Comparison of ENCODE assay signal across 8 cellular contexts in genomic region chr1:24704411-24705259, GRCh38. TPM values are rescaled to one million over a fixed set of nuclear protein-coding genes. Genes with fewer than 3 reads are reported as not detected.
DNase-seq lines count a peak whose midpoint lies in the region; ATAC-seq, FAIRE-seq and TF ChIP-seq lines count a peak whose summit lies in the region.

No MANE protein-coding gene starts in this region.

- TF ChIP-seq CTCF in nephron (IDR thresholded peaks at IDR 0.05; ENCODE audit: unreplicated experiment in 3 of 3) (no peak), kidney (IDR thresholded peaks at IDR 0.05; ENCODE audit: borderline replicate concordance, extremely low read depth, insufficient read depth) (no peak)

- H3K27me3 ChIP-seq in ectodermal cell (ENCODE audit: control insufficient read depth, insufficient read depth, low read length, poor library complexity, severe bottlenecking) (no peaks in the 10 kb centered on the region), small intestine (ENCODE audit: control insufficient read depth in 2 of 2, insufficient read depth in 2 of 2, low read length in 2 of 2) (no peaks in the 10 kb centered on the region)

- 54 to 61% methylated on average over 13 to 16 of the region's 16 CpGs for WGBS in ectodermal cell, 2 experiments
- 70 to 87% (median 74%) methylated on average over 16 of the region's 16 CpGs for whole genome bisulfite sequencing in small intestine, 3 donors

- H3K4me3 Mint-ChIP-seq in nephron = peak overlapping the region in 1 of 3 experiments; percentile 68

- no peak overlapping the region for H3K9ac ChIP-seq in kidney (ENCODE audit: low read length in 2 of 2)

- H3K27ac Mint-ChIP-seq in nephron = peak overlapping the region; percentile 41 to 89 (median 67)

- DNase-seq in DMS79 (lab: John Stamatoyannopoulos, UW) = peak; percentile 68
- peak; percentile 59 for DNase-seq in NCI-H2196 (lab: John Stamatoyannopoulos, UW; ENCODE audit: unreplicated experiment)
- no peak for DNase-seq in kidney
- DNase-seq in small intestine = no peak

- H3K4me3 ChIP-seq in ectodermal cell (ENCODE audit: insufficient read depth, low read depth, low read length) = no peak overlapping the region
- no peak overlapping the region for H3K4me3 ChIP-seq in kidney (ENCODE audit: low read length in 2 of 2)
- no peak overlapping the region for H3K4me3 ChIP-seq in small intestine (ENCODE audit: low read depth in 1 of 2, low read length in 2 of 2)

- H3K36me3 ChIP-seq in ectodermal cell (ENCODE audit: control insufficient read depth, insufficient read depth, low read length) (no peaks in the 10 kb centered on the region), kidney (ENCODE audit: control insufficient read depth in 1 of 2, insufficient read depth in 2 of 2, low read length in 2 of 2) (no peaks in the 10 kb centered on the region), small intestine (ENCODE audit: control insufficient read depth in 2 of 2, insufficient read depth in 2 of 2, low read length in 2 of 2) (no peaks in the 10 kb centered on the region)

- H3K9me3 ChIP-seq in ectodermal cell (ENCODE audit: control insufficient read depth, low read length) (no peaks in the 10 kb centered on the region), kidney (ENCODE audit: control insufficient read depth in 1 of 2, low read length in 2 of 2) (no peaks in the 10 kb centered on the region), small intestine (ENCODE audit: control insufficient read depth, low read depth) (no peaks in the 10 kb centered on the region)

- intact Hi-C loops in kidney (cut with DNase I) = no loop called here

- H3K9me3 Mint-ChIP-seq in nephron = no peaks in the 10 kb centered on the region

- FAIRE-seq in kidney (lab: Jason Lieb, UNC) (no peak), small intestine (lab: Jason Lieb, UNC) (no peak)

- peaks cover 3% of the 10 kb centered on the region for H3K27me3 Mint-ChIP-seq in nephron (ENCODE audit: low read depth)

- ATAC-seq in GM21723 (IDR thresholded peaks at IDR 0.05; ENCODE audit: unreplicated experiment) = no peak
- ATAC-seq in GM21576 (IDR thresholded peaks at IDR 0.05; ENCODE audit: unreplicated experiment) = no peak

- H3K27ac ChIP-seq in ectodermal cell (ENCODE audit: insufficient read depth, low read depth, low read length, poor library complexity, severe bottlenecking) (peak overlapping the region; percentile 73), kidney (ENCODE audit: low read depth in 2 of 2, low read length in 2 of 2) (peak overlapping the region in 1 of 2 donors; percentile 35), small intestine (ENCODE audit: low read depth in 1 of 2, low read length in 1 of 2) (no peak overlapping the region)

- H3K36me3 Mint-ChIP-seq in nephron (ENCODE audit: low read depth) = no peaks in the 10 kb centered on the region

- H3K4me1 ChIP-seq in ectodermal cell (ENCODE audit: control insufficient read depth, insufficient read depth, low read length) (peaks cover 7% of the 10 kb centered on the region), kidney (ENCODE audit: control insufficient read depth in 1 of 2, insufficient read depth in 1 of 2, low read depth in 1 of 2, low read length in 2 of 2) (no peaks in the 10 kb centered on the region), small intestine (ENCODE audit: control insufficient read depth in 2 of 2, insufficient read depth in 1 of 2, low read depth in 1 of 2, low read length in 1 of 2) (no peaks in the 10 kb centered on the region)

- H3K4me1 Mint-ChIP-seq in nephron = peaks cover 32% of the 10 kb centered on the region

RNA-seq across cellular contexts. Expression of gene CLIC4, which starts 40.6 kb away (rescaled TPM):
- 208 TPM for polyA plus RNA-seq in ectodermal cell (2013, experiment 1 of 4)
- polyA plus RNA-seq in ectodermal cell (2013, experiment 2 of 4) = 219 TPM
- 161 TPM for polyA plus RNA-seq in ectodermal cell (2013, experiment 3 of 4)
- 170 TPM for polyA plus RNA-seq in ectodermal cell (2013, experiment 4 of 4)
- 315 TPM for total RNA-seq in kidney
- polyA plus RNA-seq in kidney (ENCODE audit: insufficient read depth, low read depth, low replicate concordance) (72.7 TPM), small intestine (10 to 100 TPM in 2 of 3 donors, 1 to 10 TPM in 1; 2.0 to 47.4 (median 13.2) TPM)

Comparison
In these comparisons a context has a peak if more than half of its experiments do, and no peak if none do; other contexts are left out.
1. DNase-seq: peak in DMS79 (single experiment) and NCI-H2196 (single experiment); none in kidney (single experiment) and small intestine (single experiment).